In the genomic region with DNA sequence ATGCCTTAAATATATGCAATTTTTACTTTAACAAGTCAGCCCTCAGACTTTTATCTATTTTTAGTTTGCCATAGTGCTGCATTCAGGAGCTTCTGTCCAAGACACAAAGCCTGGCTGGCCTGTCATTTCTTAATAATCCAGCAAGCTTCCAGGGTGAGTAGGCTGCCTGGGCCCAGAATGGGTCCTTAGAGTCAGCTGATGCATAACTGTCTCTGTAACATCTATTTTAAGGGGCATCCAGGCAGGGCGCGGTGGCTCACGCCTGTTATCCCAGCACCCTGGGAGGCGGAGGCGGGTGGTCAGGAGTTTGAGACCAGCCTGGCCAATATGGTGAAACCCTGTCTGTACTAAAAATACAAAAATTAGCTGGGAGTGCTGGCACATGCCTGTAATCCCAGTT, we compare ENCODE assay signal across 1 cellular context.
TF ChIP-seq lines count a peak whose summit lies in the region.

No MANE protein-coding gene starts in this region.

TF ChIP-seq in IMR-90, 13 proteins besides CTCF, POLR2A, EP300 and RAD21:
- TF ChIP-seq MAZ (IDR thresholded peaks at IDR 0.05; ENCODE audit: borderline replicate concordance, low read depth, low read length) (no peak), SMC3 (IDR thresholded peaks at IDR 0.05; ENCODE audit: low read depth, low read length) (no peak)
- TF ChIP-seq, protein P1, sequence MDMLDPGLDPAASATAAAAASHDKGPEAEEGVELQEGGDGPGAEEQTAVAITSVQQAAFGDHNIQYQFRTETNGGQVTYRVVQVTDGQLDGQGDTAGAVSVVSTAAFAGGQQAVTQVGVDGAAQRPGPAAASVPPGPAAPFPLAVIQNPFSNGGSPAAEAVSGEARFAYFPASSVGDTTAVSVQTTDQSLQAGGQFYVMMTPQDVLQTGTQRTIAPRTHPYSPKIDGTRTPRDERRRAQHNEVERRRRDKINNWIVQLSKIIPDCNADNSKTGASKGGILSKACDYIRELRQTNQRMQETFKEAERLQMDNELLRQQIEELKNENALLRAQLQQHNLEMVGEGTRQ (IDR thresholded peaks at IDR 0.05; ENCODE audit: low read depth, low read length), result peak; percentile 42; the same call in 1 of the 2 replicates
